Comparison of ENCODE assay signal across 22 cellular contexts in genomic region chr5:81685481-81685880, GRCh38.
DNase-seq lines count a peak whose midpoint lies in the region; ATAC-seq and TF ChIP-seq lines count a peak whose summit lies in the region.
"Had no signal": no experiment of that assay in that cellular context is flagged by ENCODE, and none has a peak within 500 bp of the region (broad histone marks: within the 10 kb centered on the region; RNA-seq: fewer than 3 reads in every experiment).

No MANE protein-coding gene starts in this region.

- no peaks in the 10 kb centered on the region for H3K27me3 Mint-ChIP-seq in naive thymus-derived CD4-positive, alpha-beta T cell
- H3K27me3 Mint-ChIP-seq: CD4-positive, alpha-beta memory T cell; CD4-positive, CD25-positive, alpha-beta regulatory T cell; CD8-positive, alpha-beta memory T cell had no signal

- no peak overlapping the region for H3K4me3 ChIP-seq in Jurkat, Clone E6-1 (ENCODE audit: low read length)
- H3K4me3 ChIP-seq in OCI-LY7 (ENCODE audit: low read depth, low read length, poor library complexity, severe bottlenecking): no peak overlapping the region
- H3K4me3 ChIP-seq in naive thymus-derived CD4-positive, alpha-beta T cell (ENCODE audit: low read length): no peak overlapping the region
- no peak overlapping the region for H3K4me3 ChIP-seq in Karpas-422 (ENCODE audit: low read length)
- H3K4me3 ChIP-seq: BLaER1 had no signal

- H3K36me3 Mint-ChIP-seq in naive thymus-derived CD4-positive, alpha-beta T cell: peaks cover 36 to 83% (median 73%) of the 10 kb centered on the region in 5 donors

- peaks cover 23% of the 10 kb centered on the region for H3K4me1 ChIP-seq in OCI-LY7 (ENCODE audit: insufficient read depth, low read length, poor library complexity, severe bottlenecking)
- H3K4me1 ChIP-seq in naive thymus-derived CD4-positive, alpha-beta T cell (ENCODE audit: control insufficient read depth in 2 of 2, insufficient read depth in 2 of 2, low read length in 2 of 2): peaks cover 0 to 4% of the 10 kb centered on the region in 2 donors
- H3K4me1 ChIP-seq in Karpas-422 (ENCODE audit: low read length): peaks cover 8% of the 10 kb centered on the region; the same call in 1 of the 2 replicates
- H3K4me1 ChIP-seq: BE2C, BLaER1 had no signal

- CTCF ChIA-PET in OCI-LY7 (lab: Charles Lee; ENCODE audit: unreplicated experiment): no interaction called here
- CTCF ChIA-PET in naive thymus-derived CD4-positive, alpha-beta T cell (lab: Charles Lee): interaction anchor here (0.7 kb wide), 1 partner anchor 141 kb away, joined by 3 read pairs; no protein-coding TSS in a partner anchor

- H2AFZ ChIP-seq in OCI-LY7 (ENCODE audit: low read length) (no peak overlapping the region), Karpas-422 (ENCODE audit: low read length) (no peak overlapping the region)

- peak overlapping the region; percentile 38 for H3K27ac ChIP-seq in KOPT-K1 (ENCODE audit: low read depth, low read length, poor library complexity, severe bottlenecking)
- H3K27ac ChIP-seq in OCI-LY7 (ENCODE audit: low read depth, low read length, poor library complexity, severe bottlenecking): peak overlapping the region; percentile 48
- H3K27ac ChIP-seq in naive thymus-derived CD4-positive, alpha-beta T cell (ENCODE audit: low read depth, low read length): no peak overlapping the region
- no peak overlapping the region for H3K27ac ChIP-seq in Karpas-422 (ENCODE audit: low read length)
- H3K27ac ChIP-seq: BLaER1 had no signal

- H3K4me3 Mint-ChIP-seq in naive thymus-derived CD4-positive, alpha-beta T cell: no peak overlapping the region
- H3K4me3 Mint-ChIP-seq: CD14-positive monocyte; CD4-positive, alpha-beta memory T cell; CD4-positive, CD25-positive, alpha-beta regulatory T cell; CD8-positive, alpha-beta memory T cell had no signal

- POLR2A ChIA-PET in OCI-LY7 (lab: Charles Lee): no interaction called here
- POLR2A ChIA-PET in naive thymus-derived CD4-positive, alpha-beta T cell (lab: Charles Lee): no interaction called here

- DNase-seq in NCI-H2171 treated with DMSO at 0.1 percent for 48 hours (lab: John Stamatoyannopoulos, UW) (peak; percentile 2), NCI-H2171 (lab: John Stamatoyannopoulos, UW) (no peak), OCI-LY7 (ENCODE audit: low spot score) (peak; percentile 60), left lobe of liver (ENCODE audit: low spot score) (no peak), Karpas-422 (no peak)
- DNase-seq in Jurkat, Clone E6-1 (ENCODE audit: low read depth, low spot score): peak; percentile 94
- DNase-seq in naive thymus-derived CD4-positive, alpha-beta T cell: no peak
- DNase-seq: 8988T; ACHN; BE2C; C1 segment of cervical spinal cord; CD4-positive, alpha-beta memory T cell; CD4-positive, CD25-positive, alpha-beta regulatory T cell; CD8-positive, alpha-beta memory T cell; COR-L47; DMS153; DMS53; DMS79; GF-D8 had no signal

- H3K9me3 Mint-ChIP-seq in naive thymus-derived CD4-positive, alpha-beta T cell: peaks cover 0 to 71% (median 27%) of the 10 kb centered on the region in 11 donors

- H3K36me3 ChIP-seq in KOPT-K1 (ENCODE audit: insufficient read depth, low read length) (peaks cover 30% of the 10 kb centered on the region), OCI-LY7 (ENCODE audit: insufficient read depth, low read length) (peaks cover 86% of the 10 kb centered on the region), Karpas-422 (ENCODE audit: insufficient read depth, low read length) (peaks cover 25% of the 10 kb centered on the region)
- H3K36me3 ChIP-seq in naive thymus-derived CD4-positive, alpha-beta T cell (ENCODE audit: control insufficient read depth in 2 of 3, insufficient read depth in 3 of 3, low read length in 3 of 3): no peaks in the 10 kb centered on the region
- H3K36me3 ChIP-seq: BE2C had no signal

- peak overlapping the region; percentile 25 for H3K4me2 ChIP-seq in OCI-LY7 (ENCODE audit: low read length)
- no peak overlapping the region for H3K4me2 ChIP-seq in Karpas-422 (ENCODE audit: low read depth, low read length, poor library complexity, severe bottlenecking)
- H3K4me2 ChIP-seq: BLaER1 had no signal

- no TSS peak for BruUV-seq in OCI-LY7 (replicated peaks; lab: Mats Ljungman, UMichigan)

- H4K20me1 ChIP-seq in OCI-LY7 (ENCODE audit: insufficient read depth, low read length) (peaks cover 13% of the 10 kb centered on the region), Karpas-422 (ENCODE audit: insufficient read depth, low read depth, low read length) (no peaks in the 10 kb centered on the region)

- H3K9me3 ChIP-seq in KOPT-K1 (ENCODE audit: insufficient read depth, low read length, poor library complexity, severe bottlenecking): peaks cover 83% of the 10 kb centered on the region
- H3K9me3 ChIP-seq in OCI-LY7 (ENCODE audit: low read length): peaks cover 40% of the 10 kb centered on the region; the same call in 1 of the 2 replicates
- peaks cover 0 to 4% (median 0%) of the 10 kb centered on the region in 3 experiments for H3K9me3 ChIP-seq in naive thymus-derived CD4-positive, alpha-beta T cell (ENCODE audit: control insufficient read depth in 2 of 3, low read length in 3 of 3)
- H3K9me3 ChIP-seq in Karpas-422 (ENCODE audit: low read length): peaks cover 9% of the 10 kb centered on the region
- H3K9me3 ChIP-seq: BE2C had no signal

- peaks cover 0 to 75% (median 65%) of the 10 kb centered on the region in 7 donors for H3K4me1 Mint-ChIP-seq in naive thymus-derived CD4-positive, alpha-beta T cell
- H3K4me1 Mint-ChIP-seq: CD14-positive monocyte had no signal

- no peak for ATAC-seq in left lobe of liver
- ATAC-seq in naive thymus-derived CD4-positive, alpha-beta T cell: no peak

- no peak for TF ChIP-seq CTCF in OCI-LY7 (conservative IDR thresholded peaks at IDR 0.05; ENCODE audit: low read length)

- H3K27me3 ChIP-seq in naive thymus-derived CD4-positive, alpha-beta T cell (ENCODE audit: control insufficient read depth in 2 of 2, insufficient read depth in 2 of 2, low read length in 2 of 2): no peaks in the 10 kb centered on the region
- H3K27me3 ChIP-seq in Karpas-422 (ENCODE audit: low read length): no peaks in the 10 kb centered on the region
- H3K27me3 ChIP-seq: BE2C, BLaER1 had no signal

- no peak overlapping the region for H3K9ac ChIP-seq in Karpas-422 (ENCODE audit: low read length)
- H3K9ac ChIP-seq: BLaER1 had no signal

- H3K9me2 ChIP-seq in OCI-LY7 (ENCODE audit: insufficient read depth, low read length) (no peaks in the 10 kb centered on the region), Karpas-422 (replicated peaks; ENCODE audit: insufficient read depth, low read length) (no peaks in the 10 kb centered on the region)

- H3K79me2 ChIP-seq in OCI-LY7 (ENCODE audit: insufficient read depth, low read depth, low read length) (peaks cover 100% of the 10 kb centered on the region), Karpas-422 (ENCODE audit: low read length) (peaks cover 98% of the 10 kb centered on the region)

- intact Hi-C loops in OCI-LY7 (cut with micrococcal nuclease; ENCODE audit: unreplicated experiment): loop anchor here (2.0 kb wide), 1 partner anchor 63 kb away; no protein-coding TSS in a partner anchor
- intact Hi-C loops in naive thymus-derived CD4-positive, alpha-beta T cell (cut with micrococcal nuclease): no loop called here

- no peak overlapping the region for H3K27ac Mint-ChIP-seq in naive thymus-derived CD4-positive, alpha-beta T cell
- H3K27ac Mint-ChIP-seq: CD14-positive monocyte; CD4-positive, alpha-beta memory T cell; CD4-positive, CD25-positive, alpha-beta regulatory T cell had no signal

Comparison
In these comparisons a context has a peak if more than half of its experiments do, and no peak if none do; other contexts are left out.
1. DNase-seq: peak in NCI-H2171 treated with DMSO at 0.1 percent for 48 hours (single experiment), Jurkat, Clone E6-1 (single experiment) and OCI-LY7 (single experiment); none in NCI-H2171 (single experiment), left lobe of liver (single experiment), naive thymus-derived CD4-positive, alpha-beta T cell (0 of 9) and Karpas-422 (single experiment).
2. H3K27ac ChIP-seq: peak in KOPT-K1 (single experiment) and OCI-LY7 (single experiment); none in naive thymus-derived CD4-positive, alpha-beta T cell (single experiment) and Karpas-422 (single experiment).